ENCODE assay signal across 34 cellular contexts in the genomic region with DNA sequence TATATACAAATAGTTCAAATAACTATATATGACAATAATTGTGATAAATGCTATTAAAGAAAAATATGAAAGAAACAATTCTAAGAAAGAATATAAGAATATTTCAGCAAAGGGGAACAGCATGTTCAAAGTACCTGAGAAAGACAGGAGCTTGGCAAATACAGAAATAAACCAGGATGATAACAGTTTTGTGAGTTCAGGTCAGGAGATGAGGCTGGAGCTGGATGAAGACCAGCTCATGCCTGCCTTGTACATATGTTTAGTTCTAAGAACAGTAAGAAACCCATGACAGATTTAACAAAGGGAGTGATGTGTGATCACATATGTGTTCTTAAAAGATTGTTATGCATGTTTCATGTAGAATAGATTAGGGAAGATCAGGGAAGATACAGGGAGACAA.
"Had no signal": no experiment of that assay in that cellular context is flagged by ENCODE, and none has a peak within 500 bp of the region (broad histone marks: within the 10 kb centered on the region; RNA-seq: fewer than 3 reads in every experiment).

No MANE protein-coding gene starts in this region.

- H3K4me3 ChIP-seq: heart left ventricle, left lung, lower lobe of right lung, neural progenitor cell, pancreas, prostate gland, sigmoid colon, spleen, tibial nerve, upper lobe of left lung, vagina had no signal

- FAIRE-seq: pancreas had no signal

- H3K9me3 ChIP-seq: heart left ventricle, left lung, lower lobe of right lung, pancreas, prostate gland, sigmoid colon, spleen, tibial nerve, upper lobe of left lung, vagina had no signal

- H3K9ac ChIP-seq: neural progenitor cell had no signal

- H3K27me3 ChIP-seq: heart left ventricle, left lung, neural progenitor cell, pancreas, sigmoid colon, spleen, tibial nerve, upper lobe of left lung, vagina had no signal

- H3K4me2 ChIP-seq: neural progenitor cell had no signal

- H3K4me3 Mint-ChIP-seq: immature natural killer cell; mesothelial cell of epicardium; naive B cell; natural killer cell; nephron progenitor cell; neural progenitor cell; stimulated activated memory B cell treated with anti-CD40 and anti-IgM and Interleukin-4, amounts not matched to agents 10 μg/mL and 1 μg/mL and 100 μg/mL, for 72 hours; stimulated activated naive CD8-positive, alpha-beta T cell treated with anti-CD3 and anti-CD28 coated beads, Interleukin-15, amount 100 ng/mL, for 72 hours had no signal

- H3K27ac ChIP-seq: heart left ventricle, left lung, lower lobe of right lung, neural progenitor cell, pancreas, prostate gland, sigmoid colon, spleen, tibial nerve, upper lobe of left lung, vagina had no signal

- H3K9me3 Mint-ChIP-seq: immature natural killer cell; mesothelial cell of epicardium; naive B cell; natural killer cell; nephron progenitor cell; neural progenitor cell; stimulated activated memory B cell treated with anti-CD40 and anti-IgM and Interleukin-4, amounts not matched to agents 10 μg/mL and 1 μg/mL and 100 μg/mL, for 72 hours; stimulated activated naive CD8-positive, alpha-beta T cell treated with anti-CD3 and anti-CD28 coated beads, Interleukin-15, amount 100 ng/mL, for 72 hours had no signal

- H3K4me1 ChIP-seq: heart left ventricle, left lung, lower lobe of right lung, neural progenitor cell, prostate gland, sigmoid colon, spleen, tibial nerve, upper lobe of left lung, vagina had no signal

- H3K36me3 ChIP-seq: left lung, neural progenitor cell, pancreas, prostate gland had no signal

- H2AFZ ChIP-seq: neural progenitor cell had no signal

- H3K27ac Mint-ChIP-seq: immature natural killer cell; mesothelial cell of epicardium; naive B cell; natural killer cell; nephron progenitor cell; neural progenitor cell; stimulated activated memory B cell treated with anti-CD40 and anti-IgM and Interleukin-4, amounts not matched to agents 10 μg/mL and 1 μg/mL and 100 μg/mL, for 72 hours; stimulated activated naive CD8-positive, alpha-beta T cell treated with anti-CD3 and anti-CD28 coated beads, Interleukin-15, amount 100 ng/mL, for 72 hours had no signal

- DNase-seq: heart left ventricle; hypothalamus; immature natural killer cell; islet precursor cell; kidney glomerular epithelial cell; left cardiac atrium; left lung; lower lobe of right lung; mammary epithelial cell; mesendoderm; naive B cell; natural killer cell; nephron progenitor cell; pancreas; posterior cingulate gyrus; retina; right cardiac atrium; sigmoid colon; small intestine; spleen; stimulated activated CD4-positive, alpha-beta T cell treated with anti-CD3 and anti-CD28 coated beads, Interleukin-1b, Interleukin-23, amount 100 ng/mL, for 48 hours; stimulated activated CD4-positive, alpha-beta T cell treated with anti-CD3 and anti-CD28 coated beads, Interleukin-2, amount 100 ng/mL, for 48 hours; stimulated activated CD4-positive, alpha-beta T cell treated with anti-CD3 and anti-CD28 coated beads, Interleukin-4, amount 100 ng/mL, for 4 hours; stimulated activated CD8-positive, alpha-beta memory T cell treated with anti-CD3 and anti-CD28 coated beads, Interleukin-4, amount 100 ng/mL, for 48 hours; stimulated activated naive CD4-positive, alpha-beta T cell treated with Interleukin-2 at 50 U/mL for 16 hours; stimulated activated naive CD8-positive, alpha-beta T cell treated with anti-CD3 and anti-CD28 coated beads, Interleukin-15, amount 100 ng/mL, for 72 hours; substantia nigra; upper lobe of left lung had no signal

- H3K27me3 Mint-ChIP-seq: naive B cell; stimulated activated memory B cell treated with anti-CD40 and anti-IgM and Interleukin-4, amounts not matched to agents 10 μg/mL and 1 μg/mL and 100 μg/mL, for 72 hours; stimulated activated naive CD8-positive, alpha-beta T cell treated with anti-CD3 and anti-CD28 coated beads, Interleukin-15, amount 100 ng/mL, for 72 hours had no signal

- H3K4me1 Mint-ChIP-seq: immature natural killer cell; mesothelial cell of epicardium; naive B cell; natural killer cell; nephron progenitor cell; neural progenitor cell; stimulated activated memory B cell treated with anti-CD40 and anti-IgM and Interleukin-4, amounts not matched to agents 10 μg/mL and 1 μg/mL and 100 μg/mL, for 72 hours; stimulated activated naive CD8-positive, alpha-beta T cell treated with anti-CD3 and anti-CD28 coated beads, Interleukin-15, amount 100 ng/mL, for 72 hours had no signal

- ATAC-seq: heart left ventricle; left cardiac atrium; left lung; lower lobe of right lung; natural killer cell; right cardiac atrium; stimulated activated memory B cell treated with anti-CD40 and anti-IgM and Interleukin-4, amounts not matched to agents 10 μg/mL and 1 μg/mL and 100 μg/mL, for 72 hours; stimulated activated naive CD8-positive, alpha-beta T cell treated with anti-CD3 and anti-CD28 coated beads, Interleukin-15, amount 100 ng/mL, for 72 hours had no signal

- H3K36me3 Mint-ChIP-seq: natural killer cell had no signal
